ENCODE assay signal across 8 cellular contexts in the genomic region with DNA sequence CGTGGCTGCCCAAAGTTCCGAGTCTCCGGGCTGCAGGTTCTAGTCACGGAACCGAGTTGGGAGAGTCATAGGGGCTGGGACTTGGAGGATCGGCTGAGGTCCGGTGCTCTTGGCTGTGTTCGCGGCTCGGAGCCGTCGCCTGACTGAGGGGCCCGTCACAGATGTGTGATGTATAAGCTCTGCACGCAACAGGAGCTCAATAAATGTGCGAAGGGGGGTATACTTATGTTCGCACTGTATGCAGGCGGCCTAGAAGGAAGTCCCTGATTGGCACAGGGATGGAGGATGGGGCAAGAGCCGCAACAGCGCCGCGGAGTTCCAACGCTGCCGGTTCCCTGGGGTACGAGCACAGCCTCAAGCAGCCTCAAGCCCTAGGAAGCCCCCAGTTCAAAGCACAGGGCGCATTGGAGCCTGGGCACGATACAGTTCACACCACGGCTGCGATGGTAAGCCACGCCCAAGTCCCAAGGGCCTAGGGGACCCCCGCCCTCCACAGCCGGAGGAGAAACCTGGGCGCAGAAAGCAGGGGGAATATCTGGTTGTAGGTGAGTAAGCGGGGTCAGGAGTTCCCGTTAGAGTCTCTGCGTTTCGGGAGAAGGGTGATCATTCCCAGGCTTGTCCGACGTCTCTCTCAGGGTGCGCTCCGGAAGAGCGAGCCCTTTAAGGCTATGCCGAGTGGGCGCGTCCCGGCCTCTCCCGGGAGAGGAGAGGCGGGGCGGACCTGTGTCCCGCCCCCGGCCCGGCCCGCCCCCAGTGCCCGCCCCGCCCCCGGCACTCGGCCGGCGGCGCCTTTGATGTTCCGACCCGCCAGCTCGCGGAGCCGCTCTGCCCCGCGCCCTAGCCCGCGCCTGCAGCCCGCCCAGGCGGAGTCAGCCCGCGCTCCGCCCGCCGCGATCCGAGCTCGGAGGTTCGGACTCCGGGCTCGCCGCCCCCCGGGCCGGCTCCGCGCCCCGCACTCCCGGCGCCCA. TPM values are rescaled to one million over a fixed set of nuclear protein-coding genes. Genes with fewer than 3 reads are reported as not detected.
DNase-seq lines count a peak whose midpoint lies in the region; ATAC-seq and TF ChIP-seq lines count a peak whose summit lies in the region.

Gene TCF7 (plus strand): TSS at position 774 of the 968 bp plus-strand sequence. CDS start 226 bp downstream, outside the sequence.

- no peaks in the 10 kb centered on the region for H4K20me1 ChIP-seq in neural cell (ENCODE audit: insufficient read depth)

- no peak for TF ChIP-seq EP300 in neural cell (conservative IDR thresholded peaks at IDR 0.05; ENCODE audit: poor library complexity, severe bottlenecking)

- DNase-seq in DMS53 treated with DMSO at 0.1 percent for 48 hours (lab: John Stamatoyannopoulos, UW; ENCODE audit: unreplicated experiment) (peak; percentile 57), RWPE2 (ENCODE audit: low spot score) (no peak), activated gamma-delta T cell treated with Interleukin-2 at 50 U/mL for 16 hours (peak; percentile 75), foreskin melanocyte (peak; percentile 55)

- H3K36me3 ChIP-seq in HUES6 (ENCODE audit: control insufficient read depth, insufficient read depth, low read length) (peaks cover 30% of the 10 kb centered on the region), RWPE2 (ENCODE audit: low read depth) (no peaks in the 10 kb centered on the region), neural cell (ENCODE audit: insufficient read depth, low read length) (no peaks in the 10 kb centered on the region), thymus (ENCODE audit: control insufficient read depth, insufficient read depth) (peaks cover 37% of the 10 kb centered on the region)

- H3K4me1 ChIP-seq in HUES6 (ENCODE audit: control insufficient read depth, insufficient read depth, low read length) (peaks cover 39% of the 10 kb centered on the region), RWPE2 (ENCODE audit: insufficient read depth, poor library complexity, severe bottlenecking) (peaks cover 9% of the 10 kb centered on the region), thymus (ENCODE audit: control insufficient read depth, insufficient read depth, low read length) (peaks cover 28% of the 10 kb centered on the region)

- peak within 1 kb of the TSS; percentile 52 for H2AFZ ChIP-seq in neural cell (ENCODE audit: low read depth, low read length)

- H3F3A ChIP-seq in neural cell (ENCODE audit: insufficient read depth, low read length, poor library complexity, severe bottlenecking): no peaks in the 10 kb centered on the region

- H3K9me3 ChIP-seq in HUES6 (ENCODE audit: control insufficient read depth, insufficient read depth, low read depth, low read length): no peaks in the 10 kb centered on the region
- H3K9me3 ChIP-seq in RWPE2 (ENCODE audit: severe bottlenecking): no peaks in the 10 kb centered on the region
- H3K9me3 ChIP-seq in neural cell (ENCODE audit: low read length): no peaks in the 10 kb centered on the region
- peaks cover 1% of the 10 kb centered on the region for H3K9me3 ChIP-seq in thymus (ENCODE audit: control insufficient read depth)

- TF ChIP-seq RAD21 in neural cell (conservative IDR thresholded peaks at IDR 0.05): peak; percentile 12

- peak within 1 kb of the TSS; percentile 61 for H3K4me2 ChIP-seq in neural cell (ENCODE audit: low read length)

- H3K27me3 ChIP-seq in HUES6 (ENCODE audit: control insufficient read depth, insufficient read depth, low read length) (peaks cover 19% of the 10 kb centered on the region; the same call in 1 of the 2 replicates), RWPE2 (ENCODE audit: insufficient read depth, poor library complexity, severe bottlenecking) (no peaks in the 10 kb centered on the region), neural cell (ENCODE audit: insufficient read depth, low read depth, low read length) (peaks cover 34% of the 10 kb centered on the region), thymus (ENCODE audit: control insufficient read depth, insufficient read depth) (no peaks in the 10 kb centered on the region)

- TF ChIP-seq CTCF in RWPE2 (IDR thresholded peaks at IDR 0.05; ENCODE audit: poor library complexity, severe bottlenecking) (no peak), neural cell (IDR thresholded peaks at IDR 0.05; ENCODE audit: poor library complexity, severe bottlenecking) (peak; percentile 18)

- H3K27ac ChIP-seq in HUES6 (ENCODE audit: low read depth, low read length): peak within 1 kb of the TSS; percentile 80; the same call in 1 of the 2 replicates
- H3K27ac ChIP-seq in RWPE2 (ENCODE audit: poor library complexity, severe bottlenecking): peak within 1 kb of the TSS; percentile 25
- H3K27ac ChIP-seq in neural cell (ENCODE audit: low read length): no peak within 1 kb of the TSS
- peak within 1 kb of the TSS; percentile 96 for H3K27ac ChIP-seq in thymus (ENCODE audit: low read depth)

- 1% methylated on average over 89 of the region's 89 CpGs for WGBS in thymus

- H3K4me3 ChIP-seq in HUES6 (ENCODE audit: low read depth, low read length) (peak within 1 kb of the TSS; percentile 82), RWPE2 (ENCODE audit: severe bottlenecking) (peak within 1 kb of the TSS; percentile 74), neural cell (ENCODE audit: low read length) (peak within 1 kb of the TSS; percentile 74), thymus (ENCODE audit: low read length) (peak within 1 kb of the TSS; percentile 92)

- H3K79me2 ChIP-seq in neural cell (replicated peaks; ENCODE audit: insufficient read depth, low read length): no peaks in the 10 kb centered on the region

- ATAC-seq in GM21526 (IDR thresholded peaks at IDR 0.05; ENCODE audit: low FRiP score, unreplicated experiment) (peak; percentile 75), RWPE2 (ENCODE audit: low read depth) (peak; percentile 90)

- no peaks in the 10 kb centered on the region for H3K9me2 ChIP-seq in neural cell (ENCODE audit: insufficient read depth, low read length)

- H3K9ac ChIP-seq in HUES6 (ENCODE audit: low read length) (peak within 1 kb of the TSS; percentile 92), neural cell (ENCODE audit: low read length) (peak within 1 kb of the TSS; percentile 48)

TF ChIP-seq in neural cell, 6 proteins besides CTCF, POLR2A, EP300 and RAD21:
- TF ChIP-seq POLR2AphosphoS5 (IDR thresholded peaks at IDR 0.05) (peak; percentile 4), REST (IDR thresholded peaks at IDR 0.05; ENCODE audit: borderline replicate concordance) (no peak)
TF ChIP-seq in neural cell: peak in this region for 1.

RNA-seq across cellular contexts. Expression of gene TCF7, which starts in this region (rescaled TPM):
- 0.15 and 0.36 TPM in 2 replicates for polyA plus RNA-seq in neural cell
- 0.73 and 0.81 TPM in 2 replicates for polyA minus RNA-seq in neural cell
- 247 TPM for polyA plus RNA-seq in thymus

Comparison
In these comparisons a context has a peak if more than half of its experiments do, and no peak if none do; other contexts are left out.
1. RNA of gene TCF7 (polyA plus RNA-seq): 247 TPM in thymus (single experiment); 0.15 to 0.36 TPM in neural cell; every median in the first group is over 100 times any median in the second.
2. Peak in every context shown above with its lines, with median percentiles within 50 percentile points of each other: H3K4me3 ChIP-seq.